Comparison of ENCODE assay signal across 1 cellular context in the genomic region with DNA sequence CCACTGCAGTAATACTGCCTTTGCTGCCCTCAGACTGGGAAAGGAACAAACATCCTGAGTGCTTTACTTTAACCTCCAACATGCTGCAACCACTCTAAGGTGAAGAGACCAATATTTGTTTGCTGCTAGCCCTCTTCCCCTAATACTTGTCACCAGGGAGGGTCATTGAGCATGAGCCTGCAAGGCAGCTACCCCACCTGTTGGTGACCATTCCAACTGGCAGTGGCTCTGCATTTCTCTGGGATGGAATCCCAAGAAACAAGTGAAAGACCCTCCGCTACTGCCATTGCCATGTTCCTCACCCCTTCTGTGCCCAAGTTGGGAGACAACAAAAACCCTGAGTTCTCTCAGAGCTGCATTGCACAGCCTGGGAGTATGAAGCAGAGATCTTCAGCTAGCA.
TF ChIP-seq lines count a peak whose summit lies in the region.

No MANE protein-coding gene starts in this region.

TF ChIP-seq in H1, 55 proteins besides CTCF, POLR2A, EP300 and RAD21:
- TF ChIP-seq RBBP5 (IDR thresholded peaks at IDR 0.05; ENCODE audit: borderline replicate concordance, low read depth, low read length) (no peak), CBX5 (IDR thresholded peaks at IDR 0.05; ENCODE audit: low read depth, low read length) (no peak), EZH2 (IDR thresholded peaks at IDR 0.05; ENCODE audit: low read depth, low read length, severe bottlenecking) (no peak), JUN (IDR thresholded peaks at IDR 0.05; ENCODE audit: low read depth, low read length) (no peak), ZNF274 (IDR thresholded peaks at IDR 0.05; ENCODE audit: borderline replicate concordance, extremely low read depth, low read length) (no peak), SAP30 (IDR thresholded peaks at IDR 0.05; ENCODE audit: insufficient read depth, insufficient replicate concordance, low read length) (no peak), EGR1 (IDR thresholded peaks at IDR 0.05; ENCODE audit: borderline replicate concordance, low read depth, low read length) (no peak), HDAC6 (IDR thresholded peaks at IDR 0.05; ENCODE audit: low read depth, low read length) (no peak), TAF1 (IDR thresholded peaks at IDR 0.05; ENCODE audit: low read depth, low read length) (no peak), USF2 (IDR thresholded peaks at IDR 0.05; ENCODE audit: low read length) (no peak), JUND (IDR thresholded peaks at IDR 0.05; ENCODE audit: low read length) (no peak)
- TF ChIP-seq, protein P1, sequence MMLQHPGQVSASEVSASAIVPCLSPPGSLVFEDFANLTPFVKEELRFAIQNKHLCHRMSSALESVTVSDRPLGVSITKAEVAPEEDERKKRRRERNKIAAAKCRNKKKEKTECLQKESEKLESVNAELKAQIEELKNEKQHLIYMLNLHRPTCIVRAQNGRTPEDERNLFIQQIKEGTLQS (IDR thresholded peaks at IDR 0.05; ENCODE audit: insufficient read depth, low read depth, low read length) = no peak
